ENCODE assay signal across 8 cellular contexts in the genomic region with DNA sequence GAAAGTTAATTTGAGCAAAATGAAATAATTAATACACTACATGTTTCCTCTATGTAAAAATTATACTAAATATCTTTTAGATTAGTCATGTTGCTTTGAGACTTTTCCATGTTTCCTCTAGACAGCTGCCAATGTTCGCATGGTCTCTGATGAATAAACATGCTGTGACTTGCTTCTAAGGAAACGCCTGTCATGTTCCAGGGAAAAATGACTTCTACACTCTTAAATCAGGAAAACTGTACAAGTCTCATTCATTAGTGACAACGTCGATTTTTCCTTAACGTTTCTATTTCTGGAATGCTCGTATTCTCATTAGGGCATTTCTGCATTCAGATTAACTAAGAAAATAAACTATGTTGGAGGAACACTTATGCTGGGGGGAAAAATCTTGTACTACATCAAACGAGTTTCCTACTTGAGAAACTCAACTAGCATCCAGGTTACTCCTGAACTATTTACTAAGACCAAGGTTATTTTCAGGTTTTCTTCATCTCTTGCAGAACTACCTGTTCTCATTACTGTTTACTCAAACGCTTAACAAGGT. TPM values are rescaled to one million over a fixed set of nuclear protein-coding genes. Genes with fewer than 3 reads are reported as not detected.
A peak's percentile ranks its signal among the peaks of the same experiment; 100 is the strongest.
DNase-seq lines count a peak whose midpoint lies in the region; ATAC-seq and TF ChIP-seq lines count a peak whose summit lies in the region.

No MANE protein-coding gene starts in this region.

- intact Hi-C loops in stomach (cut with DNase I; ENCODE audit: low total_unique reads) (no loop called here), head of caudate nucleus (cut with DNase I) (no loop called here)

- no peak for TF ChIP-seq EP300 in stomach (IDR thresholded peaks at IDR 0.05)

- H3K27me3 ChIP-seq in WERI-Rb-1 (ENCODE audit: insufficient read depth, low read depth, severe bottlenecking) (no peaks in the 10 kb centered on the region), iPS-18a (ENCODE audit: control insufficient read depth, insufficient read depth, low read length) (peaks cover 16% of the 10 kb centered on the region), stomach (no peaks in the 10 kb centered on the region)

- no peak overlapping the region for H3K9ac ChIP-seq in iPS-18a (ENCODE audit: low read length)

- H3K36me3 ChIP-seq in WERI-Rb-1 (peaks cover 4% of the 10 kb centered on the region; the same call in 1 of the 2 replicates), iPS-18a (ENCODE audit: control insufficient read depth, low read depth, low read length) (no peaks in the 10 kb centered on the region), stomach (no peaks in the 10 kb centered on the region)

- WGBS in stomach, 5 donors = 5 to 10% (median 6%) methylated on average over 8 of the region's 8 CpGs

- no peak for TF ChIP-seq CTCF in WERI-Rb-1 (IDR thresholded peaks at IDR 0.05; ENCODE audit: low read depth, low read length)
- TF ChIP-seq CTCF in stomach (IDR thresholded peaks at IDR 0.05) = no peak

- H3K4me1 ChIP-seq in iPS-18a (ENCODE audit: control insufficient read depth, low read depth, low read length) = peaks cover 6% of the 10 kb centered on the region
- peaks cover 8 to 75% (median 25%) of the 10 kb centered on the region in 4 donors for H3K4me1 ChIP-seq in stomach

- H3K4me3 ChIP-seq in WERI-Rb-1 (ENCODE audit: low read depth, low read length) (peak overlapping the region; percentile 98), iPS-18a (ENCODE audit: low read length) (peak overlapping the region; percentile 77), stomach (peak overlapping the region; percentile 69 to 81 (median 76))

- no peak overlapping the region for H3K27ac ChIP-seq in WERI-Rb-1
- H3K27ac ChIP-seq in iPS-18a (ENCODE audit: low read length) = no peak overlapping the region
- H3K27ac ChIP-seq in stomach = peak overlapping the region; percentile 52 to 99 (median 97)

- TF ChIP-seq POLR2A in stomach (IDR thresholded peaks at IDR 0.05) = no peak

- ATAC-seq in HG02970 (IDR thresholded peaks at IDR 0.05; ENCODE audit: low FRiP score, unreplicated experiment) (no peak), GM18870 (IDR thresholded peaks at IDR 0.05; ENCODE audit: unreplicated experiment) (no peak)

- DNase-seq in NCI-H748 (lab: John Stamatoyannopoulos, UW; ENCODE audit: unreplicated experiment) (peak; percentile 47), NCI-H748 treated with DMSO at 0.1 percent for 48 hours (lab: John Stamatoyannopoulos, UW) (no peak), WERI-Rb-1 (no peak), stomach (no peak), head of caudate nucleus (no peak)

- H3K9me3 ChIP-seq in WERI-Rb-1 (ENCODE audit: severe bottlenecking) = no peaks in the 10 kb centered on the region
- no peaks in the 10 kb centered on the region for H3K9me3 ChIP-seq in iPS-18a (ENCODE audit: control insufficient read depth, low read depth, low read length)
- no peaks in the 10 kb centered on the region for H3K9me3 ChIP-seq in stomach

RNA-seq across cellular contexts. Expression of a gene that starts 1.6 kb away (rescaled TPM):
- 100 to 1,000 TPM in 3 of 5 donors, 10 to 100 TPM in 2; 28.4 to 129 (median 109) TPM for total RNA-seq in stomach
- polyA plus RNA-seq in stomach = 10 to 100 TPM; 11.8 to 35.6 (median 12.8) TPM

Comparison
In these comparisons a context has a peak if more than half of its experiments do, and no peak if none do; other contexts are left out.
1. H3K27ac ChIP-seq: peak in stomach (5 of 5); none in WERI-Rb-1 (single experiment) and iPS-18a (single experiment).
2. Peak in every context shown above with its lines, with median percentiles within 50 percentile points of each other: H3K4me3 ChIP-seq.